In the genomic region with DNA sequence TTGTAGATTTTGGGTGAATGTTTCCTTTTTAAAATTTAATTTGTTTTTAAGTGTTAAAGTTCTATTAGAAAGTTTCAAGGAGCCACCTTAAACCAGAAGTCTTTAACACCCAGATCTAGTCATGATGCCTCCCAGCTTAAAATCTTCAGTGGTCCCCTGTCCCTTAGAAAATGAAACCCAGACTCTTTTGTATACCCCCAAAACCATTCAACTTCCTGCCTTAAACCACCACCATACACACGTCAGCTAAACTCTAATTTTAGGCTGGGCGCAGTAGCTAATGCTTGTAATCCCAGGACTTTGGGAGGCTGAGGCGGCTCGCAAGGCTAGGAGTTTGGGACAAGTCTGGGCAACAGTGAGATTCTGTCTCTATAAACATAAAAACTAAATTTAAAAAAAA, we compare ENCODE assay signal across 16 cellular contexts. TPM values are rescaled to one million over a fixed set of nuclear protein-coding genes. Genes with fewer than 3 reads are reported as not detected.
DNase-seq lines count a peak whose midpoint lies in the region; ATAC-seq and TF ChIP-seq lines count a peak whose summit lies in the region.
"Had no signal": no experiment of that assay in that cellular context is flagged by ENCODE, and none has a peak within 500 bp of the region (broad histone marks: within the 10 kb centered on the region; RNA-seq: fewer than 3 reads in every experiment).

No MANE protein-coding gene starts in this region.

- no peak overlapping the region for H3K4me3 ChIP-seq in right atrium auricular region
- H3K4me3 ChIP-seq in neuronal stem cell (ENCODE audit: low read length in 2 of 2), result no peak overlapping the region
- H3K4me3 ChIP-seq: neural progenitor cell, sigmoid colon had no signal

- no CpG with 5 or more reads among the region's 4 CpGs for WGBS in neuronal stem cell (ENCODE audit: extremely low coverage in 2 of 2, insufficient read length in 2 of 2, insufficient replicate concordance in 1 of 2), 2 donors

- H3K27ac ChIP-seq in right atrium auricular region, result no peak overlapping the region
- H3K27ac ChIP-seq in neuronal stem cell (replicated peaks; ENCODE audit: low read length), result no peak overlapping the region
- H3K27ac ChIP-seq: foreskin keratinocyte, neural progenitor cell, sigmoid colon had no signal

- no peak overlapping the region for H2AFZ ChIP-seq in neuronal stem cell (ENCODE audit: low read length)
- H2AFZ ChIP-seq: neural progenitor cell had no signal

- H2AK5ac ChIP-seq in neuronal stem cell (ENCODE audit: low read depth, low read length), result no peak overlapping the region

- H3K14ac ChIP-seq in neuronal stem cell (ENCODE audit: low read length), result no peak overlapping the region

- H4K8ac ChIP-seq in neuronal stem cell (ENCODE audit: low read depth, low read length), result no peak overlapping the region

- H3K4me1 ChIP-seq in right atrium auricular region, result no peaks in the 10 kb centered on the region
- H3K4me1 ChIP-seq in neuronal stem cell (ENCODE audit: control insufficient read depth in 2 of 2, insufficient read depth in 1 of 2, low read depth in 1 of 2, low read length in 2 of 2), result peaks cover 0 to 3% of the 10 kb centered on the region in 2 donors
- H3K4me1 ChIP-seq: foreskin keratinocyte, sigmoid colon had no signal

- peaks cover 16 to 31% of the 10 kb centered on the region in 2 donors for H3K4me1 Mint-ChIP-seq in natural killer cell treated with Interleukin-12 subunit alpha and Interleukin-12 subunit beta and Interleukin-15 and Interleukin-18, amount 100 ng/mL, for 72 hours (ENCODE audit: low read depth in 2 of 2)
- H3K4me1 Mint-ChIP-seq: neural progenitor cell had no signal

- no peaks in the 10 kb centered on the region for H3K9me3 Mint-ChIP-seq in natural killer cell treated with Interleukin-12 subunit alpha and Interleukin-12 subunit beta and Interleukin-15 and Interleukin-18, amount 100 ng/mL, for 72 hours
- H3K9me3 Mint-ChIP-seq: activated CD4-positive, alpha-beta memory T cell treated with anti-CD3 and anti-CD28 coated beads, Interleukin-2, amount 10 ng/mL, durations not matched to agents 7 days and 5 days; activated naive CD4-positive, alpha-beta T cell treated with anti-CD3 and anti-CD28 coated beads for 36 hours; CD4-positive, alpha-beta T cell; neural progenitor cell had no signal

- ATAC-seq in GM18909 (IDR thresholded peaks at IDR 0.05; ENCODE audit: poor library complexity, unreplicated experiment) (peak; percentile 72), GM21825 (IDR thresholded peaks at IDR 0.05; ENCODE audit: unreplicated experiment) (peak; percentile 50), HG03521 (IDR thresholded peaks at IDR 0.05; ENCODE audit: unreplicated experiment) (peak; percentile 78), GM18858 (IDR thresholded peaks at IDR 0.05; ENCODE audit: unreplicated experiment) (no peak)
- ATAC-seq in natural killer cell treated with Interleukin-12 subunit alpha and Interleukin-12 subunit beta and Interleukin-15 and Interleukin-18, amount 100 ng/mL, for 72 hours, result peak in 1 of 2 donors; percentile 90
- ATAC-seq: foreskin keratinocyte had no signal

- no peak overlapping the region for H3K23ac ChIP-seq in neuronal stem cell (ENCODE audit: low read depth, low read length, poor library complexity)

- H3K36me3 Mint-ChIP-seq in natural killer cell treated with Interleukin-12 subunit alpha and Interleukin-12 subunit beta and Interleukin-15 and Interleukin-18, amount 100 ng/mL, for 72 hours, result no peaks in the 10 kb centered on the region

- no peaks in the 10 kb centered on the region for H3K27me3 ChIP-seq in right atrium auricular region
- no peaks in the 10 kb centered on the region for H3K27me3 ChIP-seq in neuronal stem cell (ENCODE audit: control insufficient read depth in 3 of 3, insufficient read depth in 3 of 3, low read depth in 1 of 3, low read length in 3 of 3)
- H3K27me3 ChIP-seq: foreskin keratinocyte, neural progenitor cell, sigmoid colon had no signal

- no peak overlapping the region for H2BK120ac ChIP-seq in neuronal stem cell (ENCODE audit: low read depth, low read length)

- no peak overlapping the region for H2BK5ac ChIP-seq in neuronal stem cell (ENCODE audit: low read length)

- no peak overlapping the region for H2BK12ac ChIP-seq in neuronal stem cell (ENCODE audit: low read length)

- H2BK15ac ChIP-seq in neuronal stem cell (ENCODE audit: low read length), result no peak overlapping the region

- peak overlapping the region; percentile 59 to 61 for H3K27ac Mint-ChIP-seq in natural killer cell treated with Interleukin-12 subunit alpha and Interleukin-12 subunit beta and Interleukin-15 and Interleukin-18, amount 100 ng/mL, for 72 hours
- H3K27ac Mint-ChIP-seq: activated CD4-positive, alpha-beta memory T cell treated with anti-CD3 and anti-CD28 coated beads, Interleukin-2, amount 10 ng/mL, durations not matched to agents 7 days and 5 days; activated naive CD4-positive, alpha-beta T cell treated with anti-CD3 and anti-CD28 coated beads for 36 hours; CD4-positive, alpha-beta T cell; neural progenitor cell had no signal

- no peak overlapping the region for H3K4ac ChIP-seq in neuronal stem cell (ENCODE audit: low read length)

- no peak overlapping the region for H3K4me2 ChIP-seq in neuronal stem cell (ENCODE audit: insufficient read depth, low read length, poor library complexity, severe bottlenecking)
- H3K4me2 ChIP-seq: neural progenitor cell had no signal

- no peak overlapping the region for H3K18ac ChIP-seq in neuronal stem cell (ENCODE audit: low read length)

- no peak for DNase-seq in natural killer cell treated with Interleukin-12 subunit alpha and Interleukin-12 subunit beta and Interleukin-15 and Interleukin-18, amount 100 ng/mL, for 72 hours (ENCODE audit: low spot score)
- DNase-seq in right atrium auricular region (ENCODE audit: low spot score) (no peak), neuronal stem cell (ENCODE audit: low spot score) (no peak)
- DNase-seq: activated CD4-positive, alpha-beta memory T cell treated with anti-CD3 and anti-CD28 coated beads, Interleukin-2, amount 10 ng/mL, durations not matched to agents 7 days and 5 days; activated naive CD4-positive, alpha-beta T cell treated with anti-CD3 and anti-CD28 coated beads for 36 hours; CD4-positive, alpha-beta T cell; foreskin keratinocyte; GDM1; sigmoid colon; stimulated activated naive CD4-positive, alpha-beta T cell; T1000 had no signal

- TF ChIP-seq CTCF in right atrium auricular region (IDR thresholded peaks at IDR 0.05), result no peak

- H3K36me3 ChIP-seq in right atrium auricular region (no peaks in the 10 kb centered on the region), neuronal stem cell (replicated peaks in 1 of 2; ENCODE audit: control insufficient read depth in 2 of 2, insufficient read depth in 2 of 2, low read length in 2 of 2) (peaks cover 2 to 77% of the 10 kb centered on the region in 2 donors)
- H3K36me3 ChIP-seq: neural progenitor cell, sigmoid colon had no signal

- H3K9me3 ChIP-seq in right atrium auricular region, result no peaks in the 10 kb centered on the region
- H3K9me3 ChIP-seq in neuronal stem cell (replicated peaks in 1 of 2; ENCODE audit: control insufficient read depth in 2 of 2, insufficient read depth in 1 of 2, low read depth in 1 of 2, low read length in 2 of 2), result no peaks in the 10 kb centered on the region
- H3K9me3 ChIP-seq: sigmoid colon had no signal

- no peaks in the 10 kb centered on the region for H3K79me1 ChIP-seq in neuronal stem cell (ENCODE audit: low read depth, low read length)

- H3K27me3 Mint-ChIP-seq in natural killer cell treated with Interleukin-12 subunit alpha and Interleukin-12 subunit beta and Interleukin-15 and Interleukin-18, amount 100 ng/mL, for 72 hours, result no peaks in the 10 kb centered on the region
- H3K27me3 Mint-ChIP-seq: activated CD4-positive, alpha-beta memory T cell treated with anti-CD3 and anti-CD28 coated beads, Interleukin-2, amount 10 ng/mL, durations not matched to agents 7 days and 5 days; CD4-positive, alpha-beta T cell had no signal

- H3K9ac ChIP-seq in neuronal stem cell (ENCODE audit: low read depth, low read length, poor library complexity), result no peak overlapping the region
- H3K9ac ChIP-seq: neural progenitor cell had no signal

- peak overlapping the region; percentile 52 for H3K4me3 Mint-ChIP-seq in natural killer cell treated with Interleukin-12 subunit alpha and Interleukin-12 subunit beta and Interleukin-15 and Interleukin-18, amount 100 ng/mL, for 72 hours
- H3K4me3 Mint-ChIP-seq: activated CD4-positive, alpha-beta memory T cell treated with anti-CD3 and anti-CD28 coated beads, Interleukin-2, amount 10 ng/mL, durations not matched to agents 7 days and 5 days; activated naive CD4-positive, alpha-beta T cell treated with anti-CD3 and anti-CD28 coated beads for 36 hours; CD4-positive, alpha-beta T cell; neural progenitor cell had no signal

- H4K91ac ChIP-seq in neuronal stem cell (ENCODE audit: low read depth, low read length, poor library complexity), result no peak overlapping the region

RNA-seq across cellular contexts. Expression of a gene that starts 37.9 kb away (rescaled TPM):
- 10 to 100 TPM; 14.6 to 23.9 TPM for total RNA-seq in natural killer cell treated with Interleukin-12 subunit alpha and Interleukin-12 subunit beta and Interleukin-15 and Interleukin-18, amount 100 ng/mL, for 72 hours
- total RNA-seq in right atrium auricular region, result 1 to 10 TPM; 3.4 to 5.7 TPM
- 1.9 TPM for polyA plus RNA-seq in neuronal stem cell (2013, experiment 1 of 2)
- 2.0 TPM for polyA plus RNA-seq in neuronal stem cell (2013, experiment 2 of 2)
